7 cellular contexts compared by ENCODE assay signal in genomic region chr20:51420111-51420510, GRCh38.
DNase-seq lines count a peak whose midpoint lies in the region; ATAC-seq and TF ChIP-seq lines count a peak whose summit lies in the region.

No MANE protein-coding gene starts in this region.

- intact Hi-C loops in mammary epithelial cell (cut with micrococcal nuclease), result no loop called here
- intact Hi-C loops in natural killer cell (cut with micrococcal nuclease), result no loop called here
- intact Hi-C loops in activated T-helper 2 cell treated with anti-CD3 and anti-CD28 coated beads, Interferon-gamma antibody, Interleukin-2, Interleukin-4, amounts not matched to agents 10 μg/mL and 5 μg/mL and 100 μg/mL, durations not matched to agents 14 hours and 24 hours and 36 hours (cut with micrococcal nuclease), result loop anchor here (5.0 kb wide), 1 partner anchor 33 kb away; no protein-coding TSS in a partner anchor
- intact Hi-C loops in esophagus muscularis mucosa (cut with DNase I), result no loop called here

- H3K27me3 ChIP-seq in mammary epithelial cell (ENCODE audit: insufficient read depth, low read length) (no peaks in the 10 kb centered on the region), esophagus muscularis mucosa (no peaks in the 10 kb centered on the region)

- H3K27ac ChIP-seq in mammary epithelial cell (ENCODE audit: insufficient read depth, low read depth, low read length), result no peak overlapping the region
- no peak overlapping the region for H3K27ac ChIP-seq in esophagus muscularis mucosa (replicated peaks in 1 of 4)

- 12% methylated on average over 1 of the region's 1 CpG for WGBS in mammary epithelial cell (ENCODE audit: low coverage, missing lambda C conversion rate)
- 55% methylated on average over 1 of the region's 1 CpG for WGBS in esophagus muscularis mucosa

- H3K4me3 Mint-ChIP-seq in natural killer cell, result no peak overlapping the region
- no peak overlapping the region for H3K4me3 Mint-ChIP-seq in activated T-helper 2 cell treated with anti-CD3 and anti-CD28 coated beads, Interferon-gamma antibody, Interleukin-2, Interleukin-4, amounts not matched to agents 10 μg/mL and 5 μg/mL and 100 μg/mL, durations not matched to agents 14 hours and 24 hours and 36 hours (ENCODE audit: low read depth)

- H3K4me3 ChIP-seq in mammary epithelial cell (replicated peaks in 1 of 3; ENCODE audit: insufficient read depth in 1 of 3, low read depth in 2 of 3, low read length in 3 of 3), result no peak overlapping the region
- no peak overlapping the region for H3K4me3 ChIP-seq in esophagus muscularis mucosa

- DNase-seq in EH (ENCODE audit: low read depth) (peak; percentile 41), M059J (ENCODE audit: low read depth) (peak; percentile 68), mammary epithelial cell (peak; percentile 60), natural killer cell (no peak), NOMO-1 treated with DMSO at 0.1 percent for 48 hours (lab: John Stamatoyannopoulos, UW; ENCODE audit: unreplicated experiment) (no peak), esophagus muscularis mucosa (ENCODE audit: extremely low spot score) (no peak)
- no peak for DNase-seq in activated T-helper 2 cell treated with anti-CD3 and anti-CD28 coated beads, Interferon-gamma antibody, Interleukin-2, Interleukin-4, amounts not matched to agents 10 μg/mL and 5 μg/mL and 100 μg/mL, durations not matched to agents 14 hours and 24 hours and 36 hours (ENCODE audit: low spot score)

- H3K36me3 Mint-ChIP-seq in natural killer cell, result peaks cover 5% of the 10 kb centered on the region
- H3K36me3 Mint-ChIP-seq in activated T-helper 2 cell treated with anti-CD3 and anti-CD28 coated beads, Interferon-gamma antibody, Interleukin-2, Interleukin-4, amounts not matched to agents 10 μg/mL and 5 μg/mL and 100 μg/mL, durations not matched to agents 14 hours and 24 hours and 36 hours (ENCODE audit: low read depth), result peaks cover 81% of the 10 kb centered on the region

- peaks cover 74 to 79% of the 10 kb centered on the region in 2 donors for H3K4me1 Mint-ChIP-seq in natural killer cell
- H3K4me1 Mint-ChIP-seq in activated T-helper 2 cell treated with anti-CD3 and anti-CD28 coated beads, Interferon-gamma antibody, Interleukin-2, Interleukin-4, amounts not matched to agents 10 μg/mL and 5 μg/mL and 100 μg/mL, durations not matched to agents 14 hours and 24 hours and 36 hours (ENCODE audit: low read depth), result peaks cover 58% of the 10 kb centered on the region

- no peaks in the 10 kb centered on the region for H4K20me1 ChIP-seq in mammary epithelial cell (ENCODE audit: insufficient read depth, low read length)

- no peak for TF ChIP-seq POLR2A in esophagus muscularis mucosa (IDR thresholded peaks at IDR 0.05; ENCODE audit: low read depth)

- H3K27me3 Mint-ChIP-seq in natural killer cell (ENCODE audit: low read depth in 2 of 2), result no peaks in the 10 kb centered on the region
- H3K27me3 Mint-ChIP-seq in activated T-helper 2 cell treated with anti-CD3 and anti-CD28 coated beads, Interferon-gamma antibody, Interleukin-2, Interleukin-4, amounts not matched to agents 10 μg/mL and 5 μg/mL and 100 μg/mL, durations not matched to agents 14 hours and 24 hours and 36 hours (ENCODE audit: low read depth), result no peaks in the 10 kb centered on the region

- H3K36me3 ChIP-seq in mammary epithelial cell (ENCODE audit: insufficient read depth, low read length) (no peaks in the 10 kb centered on the region), esophagus muscularis mucosa (peaks cover 0 to 6% (median 0%) of the 10 kb centered on the region in 4 donors)

- CTCF ChIA-PET in mammary epithelial cell (lab: Charles Lee; ENCODE audit: low non-redundant PET), result no interaction called here

- H3K79me2 ChIP-seq in mammary epithelial cell (ENCODE audit: insufficient read depth, low read length), result no peaks in the 10 kb centered on the region

- no peak for ATAC-seq in natural killer cell

- H3K4me1 ChIP-seq in mammary epithelial cell (ENCODE audit: insufficient read depth, low read length), result no peaks in the 10 kb centered on the region
- peaks cover 0 to 12% (median 8%) of the 10 kb centered on the region in 4 donors for H3K4me1 ChIP-seq in esophagus muscularis mucosa

- no peak for TF ChIP-seq EP300 in esophagus muscularis mucosa (IDR thresholded peaks at IDR 0.05)

- H3K4me2 ChIP-seq in mammary epithelial cell (ENCODE audit: insufficient read depth, low read depth, low read length), result no peak overlapping the region

- TF ChIP-seq CTCF in mammary epithelial cell (conservative IDR thresholded peaks at IDR 0.05 in 1 of 2, IDR thresholded peaks at IDR 0.05 in 1 of 2; ENCODE audit: extremely low read depth in 1 of 2, insufficient read depth in 1 of 2, low read depth in 1 of 2, low read length in 2 of 2) (no peak), natural killer cell (IDR thresholded peaks at IDR 0.05) (no peak), esophagus muscularis mucosa (IDR thresholded peaks at IDR 0.05) (no peak)

- BruUV-seq in mammary epithelial cell (replicated peaks; lab: Mats Ljungman, UMichigan), result no TSS peak

- no peaks in the 10 kb centered on the region for H3K9me3 Mint-ChIP-seq in natural killer cell
- H3K9me3 Mint-ChIP-seq in activated T-helper 2 cell treated with anti-CD3 and anti-CD28 coated beads, Interferon-gamma antibody, Interleukin-2, Interleukin-4, amounts not matched to agents 10 μg/mL and 5 μg/mL and 100 μg/mL, durations not matched to agents 14 hours and 24 hours and 36 hours, result no peaks in the 10 kb centered on the region

- H2AFZ ChIP-seq in mammary epithelial cell (ENCODE audit: low read depth, low read length), result no peak overlapping the region

- in situ Hi-C loops in mammary epithelial cell (cut with MboI; ENCODE audit: low sequenced_read_pairs in 2 of 2), result no loop called here

- dilution Hi-C loops in mammary epithelial cell (cut with HindIII; ENCODE audit: low sequenced_read_pairs), result no loop called here

- no peaks in the 10 kb centered on the region for H3K9me3 ChIP-seq in mammary epithelial cell (replicated peaks; ENCODE audit: insufficient read depth, low read length)
- no peaks in the 10 kb centered on the region for H3K9me3 ChIP-seq in esophagus muscularis mucosa

- H3K9ac ChIP-seq in mammary epithelial cell (ENCODE audit: insufficient read depth, low read length), result no peak overlapping the region

- peak overlapping the region; percentile 94 to 95 for H3K27ac Mint-ChIP-seq in natural killer cell
- H3K27ac Mint-ChIP-seq in activated T-helper 2 cell treated with anti-CD3 and anti-CD28 coated beads, Interferon-gamma antibody, Interleukin-2, Interleukin-4, amounts not matched to agents 10 μg/mL and 5 μg/mL and 100 μg/mL, durations not matched to agents 14 hours and 24 hours and 36 hours, result no peak overlapping the region

Comparison
In these comparisons a context has a peak if more than half of its experiments do, and no peak if none do; other contexts are left out.
1. DNase-seq: peak in EH (single experiment), M059J (single experiment) and mammary epithelial cell (single experiment); none in natural killer cell (single experiment), activated T-helper 2 cell treated with anti-CD3 and anti-CD28 coated beads, Interferon-gamma antibody, Interleukin-2, Interleukin-4, amounts not matched to agents 10 μg/mL and 5 μg/mL and 100 μg/mL, durations not matched to agents 14 hours and 24 hours and 36 hours (single experiment), NOMO-1 treated with DMSO at 0.1 percent for 48 hours (single experiment) and esophagus muscularis mucosa (single experiment).